9 cellular contexts compared by ENCODE assay signal in the genomic region with DNA sequence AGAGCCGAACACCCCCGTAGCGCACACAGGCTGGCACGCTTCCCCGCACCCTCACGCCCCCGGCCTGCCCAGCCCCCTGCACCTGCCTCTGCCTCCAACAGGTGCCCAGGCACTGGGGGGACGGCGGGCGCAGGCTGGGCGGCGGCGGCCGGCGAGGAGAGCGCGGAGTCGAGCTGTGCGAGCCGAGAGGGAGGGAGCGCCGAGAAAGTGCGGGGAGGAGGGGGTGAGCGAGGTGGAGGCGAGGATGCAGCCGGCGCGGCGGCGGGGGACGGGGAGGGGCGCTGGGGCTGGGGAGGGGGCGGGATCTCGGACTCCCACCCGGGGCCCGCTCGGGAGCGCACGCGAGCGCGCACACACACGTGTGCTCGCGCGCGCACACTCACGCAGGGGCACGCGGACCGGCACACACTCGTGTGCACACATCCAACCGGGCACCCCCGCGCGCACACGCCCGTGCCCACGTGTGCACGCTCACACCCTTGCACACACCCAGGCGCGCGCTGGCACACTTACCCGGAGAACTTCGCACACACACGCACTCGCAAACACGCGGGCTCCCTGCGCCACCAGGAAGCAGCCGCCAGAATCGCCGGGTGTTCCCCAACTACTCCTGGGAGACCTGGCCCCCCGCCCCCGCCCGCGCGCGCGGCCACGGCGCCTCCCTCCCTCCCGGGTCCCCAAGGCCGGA. TPM values are rescaled to one million over a fixed set of nuclear protein-coding genes. Genes with fewer than 3 reads are reported as not detected.
DNase-seq lines count a peak whose midpoint lies in the region; ATAC-seq, FAIRE-seq and TF ChIP-seq lines count a peak whose summit lies in the region.
"Had no signal": no experiment of that assay in that cellular context is flagged by ENCODE, and none has a peak within 500 bp of the region (broad histone marks: within the 10 kb centered on the region; RNA-seq: fewer than 3 reads in every experiment).

A gene (minus strand): TSS at position 211 of the 688 bp plus-strand sequence. CDS start 805 bp downstream, outside the sequence.

- H2BK15ac ChIP-seq in H1 (ENCODE audit: low read length) = peak within 1 kb of the TSS; percentile 31; the same call in 1 of the 2 replicates

- H3K27ac ChIP-seq in ACC112 (ENCODE audit: low read depth, low read length) (no peak within 1 kb of the TSS), H1 (ENCODE audit: low read depth, low read length) (no peak within 1 kb of the TSS), pancreas (no peak within 1 kb of the TSS)
- H3K27ac ChIP-seq: epithelial cell of prostate had no signal

- peaks cover 16% of the 10 kb centered on the region for H3K23me2 ChIP-seq in H1 (ENCODE audit: low read depth, low read length)

- peak within 1 kb of the TSS in 1 of 4 experiments; percentile 36; a peak in 1 of 7 replicates for H3K9ac ChIP-seq in H1 (replicated peaks in 1 of 4; ENCODE audit: extremely low read depth in 1 of 4, low read depth in 3 of 4, low read length in 3 of 4)

- H3K27me3 Mint-ChIP-seq in T-helper 17 cell = peaks cover 21% of the 10 kb centered on the region

- peak within 1 kb of the TSS; percentile 92 for H3K4me3 Mint-ChIP-seq in T-helper 17 cell

- H2BK120ac ChIP-seq in H1 (replicated peaks; ENCODE audit: low read depth, low read length) = peak within 1 kb of the TSS; percentile 54

- H3K18ac ChIP-seq in H1 (ENCODE audit: extremely low read depth, low read length) = no peak within 1 kb of the TSS; the same call in 1 of the 2 replicates

- no peak within 1 kb of the TSS for H3K23ac ChIP-seq in H1 (ENCODE audit: insufficient read length)

- H2BK20ac ChIP-seq in H1 (ENCODE audit: low read length) = no peak within 1 kb of the TSS

- CTCF ChIA-PET in H1 (lab: Charles Lee; ENCODE audit: partially characterized antibody) = interaction anchor here (1.2 to 3.1 kb wide), 2 partner anchors 11 to 163 kb away, joined by 3 to 10 read pairs; no protein-coding TSS in a partner anchor

- H3K4me1 Mint-ChIP-seq in T-helper 17 cell = peaks cover 11% of the 10 kb centered on the region

- ATAC-seq in T-helper 17 cell = peak; percentile 70
- ATAC-seq in pancreas = peak; percentile 33 to 61 (median 44)
- no peak for ATAC-seq in HG03139 (IDR thresholded peaks at IDR 0.05; ENCODE audit: unreplicated experiment)
- no peak for ATAC-seq in HG02623 (IDR thresholded peaks at IDR 0.05; ENCODE audit: unreplicated experiment)

- peaks cover 1 to 6% of the 10 kb centered on the region in 2 experiments for H4K20me1 ChIP-seq in H1 (replicated peaks in 1 of 2; ENCODE audit: control insufficient read depth in 1 of 2, insufficient read depth in 2 of 2, low read length in 2 of 2)

- no peak within 1 kb of the TSS for H3K56ac ChIP-seq in H1 (replicated peaks; ENCODE audit: insufficient read length, low read depth, low read length)

- no peaks in the 10 kb centered on the region for H3K9me3 ChIP-seq in T-helper 17 cell (ENCODE audit: control insufficient read depth, low read length, poor library complexity, severe bottlenecking)
- H3K9me3 ChIP-seq in H1 (ENCODE audit: insufficient read depth in 2 of 2, low read depth in 1 of 2, low read length in 1 of 2) = no peaks in the 10 kb centered on the region
- H3K9me3 ChIP-seq in pancreas = no peaks in the 10 kb centered on the region

- H3K27ac Mint-ChIP-seq in T-helper 17 cell = no peak within 1 kb of the TSS

- H2AK5ac ChIP-seq in H1 (ENCODE audit: low read depth, low read length) = 0 out of 2 replicates have a peak within 1 kb of the TSS, but pooled peaks have one; percentile 13

- H3K79me2 ChIP-seq in ACC112 (ENCODE audit: control insufficient read depth, insufficient read depth, low read length, unreplicated experiment) (no peaks in the 10 kb centered on the region), H1 (ENCODE audit: control insufficient read depth in 1 of 2, insufficient read depth in 2 of 2, low read length in 2 of 2) (no peaks in the 10 kb centered on the region)

- peak within 1 kb of the TSS; percentile 24; the same call in 1 of the 2 replicates for H2BK5ac ChIP-seq in H1 (ENCODE audit: low read depth, low read length)

- H3K4me1 ChIP-seq in ACC112 (ENCODE audit: control insufficient read depth, insufficient read depth, low read length, unreplicated experiment) (peaks cover 6% of the 10 kb centered on the region), H1 (replicated peaks in 1 of 4; ENCODE audit: control insufficient read depth in 3 of 4, insufficient read depth in 4 of 4, low read length in 3 of 4) (peaks cover 0 to 19% (median 13%) of the 10 kb centered on the region in 4 experiments; a peak in 6 of 7 replicates), pancreas (no peaks in the 10 kb centered on the region)

- peaks cover 4% of the 10 kb centered on the region for H3K36me3 Mint-ChIP-seq in T-helper 17 cell (ENCODE audit: low read depth)

- H3K36me3 ChIP-seq in ACC112 (ENCODE audit: insufficient read depth, low read length) = no peaks in the 10 kb centered on the region
- H3K36me3 ChIP-seq in H7 (replicated peaks; ENCODE audit: control insufficient read depth, insufficient read depth, low read length) = no peaks in the 10 kb centered on the region
- H3K36me3 ChIP-seq in H1 (ENCODE audit: control insufficient read depth in 2 of 4, insufficient read depth in 4 of 4, low read length in 3 of 4) = peaks cover 0 to 4% (median 0%) of the 10 kb centered on the region in 4 experiments; a peak in 1 of 8 replicates
- H3K36me3 ChIP-seq in pancreas = no peaks in the 10 kb centered on the region

- FAIRE-seq in H1 (lab: Jason Lieb, UNC) (no peak), pancreas (lab: Jason Lieb, UNC) (no peak)

- no peak within 1 kb of the TSS for H3K4ac ChIP-seq in H1 (replicated peaks; ENCODE audit: insufficient read length, low read depth, low read length)

- 0% methylated on average over 9 of the region's 84 CpGs; no CpG with 5 or more reads in 1 of the 2 experiments for WGBS in H1 (ENCODE audit: extremely low coverage in 1 of 2, insufficient coverage in 1 of 2, insufficient read length in 1 of 2, insufficient replicate concordance in 2 of 2, low coverage in 1 of 2, low lambda C conversion rate in 2 of 2, missing lambda C conversion rate in 1 of 2), 2 experiments
- 1 to 2% methylated on average over 45 to 84 of the region's 84 CpGs for WGBS in pancreas, 2 donors

- H3K14ac ChIP-seq in H1 (ENCODE audit: insufficient read length) = no peak within 1 kb of the TSS

- DNase-seq in H7 = peak; percentile 97
- no peak for DNase-seq in T-helper 17 cell
- peak in 1 of 2 experiments; percentile 81 for DNase-seq in H1 (ENCODE audit: low read depth in 1 of 2, low spot score in 2 of 2)
- DNase-seq in pancreas = peak in 2 of 6 donors; percentile 64 to 74
- no peak for DNase-seq in NK-92 (lab: John Stamatoyannopoulos, UW; ENCODE audit: unreplicated experiment)

- intact Hi-C loops in pancreas (cut with DNase I) = no loop called here

- POLR2A ChIA-PET in H1 (lab: Charles Lee; ENCODE audit: partially characterized antibody) = interaction anchor here (0.7 to 2.6 kb wide), 6 partner anchors 10 to 198 kb away, joined by 3 to 10 read pairs (median 4); a partner anchor contains a TSS

- peak within 1 kb of the TSS; percentile 85 for H4K91ac ChIP-seq in H1 (replicated peaks; ENCODE audit: insufficient read length, low read length)

- H2AFZ ChIP-seq in ACC112 (ENCODE audit: low read length, unreplicated experiment) = no peak within 1 kb of the TSS
- H2AFZ ChIP-seq in H1 (ENCODE audit: low read length) = no peak within 1 kb of the TSS; the same call in 1 of the 2 replicates

- TF ChIP-seq CTCF in H1 (IDR thresholded peaks at IDR 0.05; ENCODE audit: control extremely low read depth in 1 of 3, insufficient read depth in 1 of 3, low read depth in 1 of 3, low read length in 3 of 3) (no peak), pancreas (IDR thresholded peaks at IDR 0.05) (no peak)

- peak within 1 kb of the TSS; percentile 77 to 96 for H3K4me2 ChIP-seq in H1 (ENCODE audit: insufficient read depth in 1 of 2, low read depth in 2 of 2, low read length in 2 of 2)

- peak within 1 kb of the TSS; percentile 73 for H3K4me3 ChIP-seq in ACC112 (ENCODE audit: low read depth, low read length)
- peak within 1 kb of the TSS; percentile 83 for H3K4me3 ChIP-seq in H7 (ENCODE audit: insufficient read depth, low read depth, low read length)
- H3K4me3 ChIP-seq in H1 (ENCODE audit: extremely low read depth in 1 of 4, insufficient read depth in 2 of 4, low read depth in 3 of 4, low read length in 4 of 4) = peak within 1 kb of the TSS; percentile 45 to 79 (median 74)
- H3K4me3 ChIP-seq in pancreas = peak within 1 kb of the TSS in 3 of 4 donors; percentile 18 to 50 (median 28)

- H4K8ac ChIP-seq in H1 (ENCODE audit: extremely low read depth, insufficient read depth, low read length) = no peak within 1 kb of the TSS; the same call in 1 of the 2 replicates

- H2BK12ac ChIP-seq in H1 (ENCODE audit: low read depth, low read length) = peak within 1 kb of the TSS; percentile 68; the same call in 1 of the 2 replicates

- no peak for TF ChIP-seq POLR2A in H1 (IDR thresholded peaks at IDR 0.05; ENCODE audit: control extremely low read depth in 1 of 2, low read depth in 2 of 2, low read length in 2 of 2)

- no peaks in the 10 kb centered on the region for H3K79me1 ChIP-seq in H1 (ENCODE audit: low read depth, low read length)

- TF ChIP-seq RAD21 in H1 (IDR thresholded peaks at IDR 0.05 in 1 of 2, conservative IDR thresholded peaks at IDR 0.05 in 1 of 2; ENCODE audit: low read depth in 2 of 2, low read length in 2 of 2) = no peak; a peak in 1 of 4 replicates

- peaks cover 28% of the 10 kb centered on the region for H3K27me3 ChIP-seq in ACC112 (ENCODE audit: insufficient read depth, low read length)
- peaks cover 34% of the 10 kb centered on the region for H3K27me3 ChIP-seq in H7 (ENCODE audit: control insufficient read depth, insufficient read depth, low read length)
- H3K27me3 ChIP-seq in H1 (replicated peaks in 1 of 4; ENCODE audit: control insufficient read depth in 3 of 4, extremely low read depth in 1 of 4, insufficient read depth in 3 of 4, low read length in 3 of 4) = peaks cover 0 to 23% (median 13%) of the 10 kb centered on the region in 4 experiments; a peak in 5 of 7 replicates
- H3K27me3 ChIP-seq in pancreas = peaks cover 0 to 10% (median 2%) of the 10 kb centered on the region in 4 donors

- no peak within 1 kb of the TSS for H4K5ac ChIP-seq in H1 (ENCODE audit: insufficient read length, low read depth, low read length)

- TF ChIP-seq EP300 in H1 (IDR thresholded peaks at IDR 0.05; ENCODE audit: borderline replicate concordance in 1 of 2, low read depth in 2 of 2, low read length in 2 of 2) = no peak

RNA-seq across cellular contexts. Expression of the gene that starts here (rescaled TPM):
- 4.1 and 5.3 TPM in 2 replicates for total RNA-seq in H7 (2014; rRNA removed; shearing (Covaris generic))
- total RNA-seq in T-helper 17 cell (under 1 TPM in 1 of 2 donors, not detected in 1; 0.16 TPM), pancreas (1 to 10 TPM in 1 of 6 donors, under 1 TPM in 5; 0.19 to 1.9 (median 0.40) TPM)
- 10.3 and 13.9 TPM in 2 replicates for total RNA-seq in H1 (2021; fragmentation: NEBNext Ultra II Directional; extraction: Animal tissue kit (Norgen Biotek cat#: 25700))
- polyA plus RNA-seq in H1 (2011; rRNA removed) (20.7 and 34.2 TPM in 2 replicates), pancreas (1 to 10 TPM; 2.6 to 4.4 TPM)
- polyA plus RNA-seq in H1 (2011; cell fraction: cytosol; rRNA removed) = 30.1 TPM
- polyA plus RNA-seq in H1 (2011; cell fraction: nucleus; rRNA removed) = 96.3 TPM
- 10.0 to 14.2 TPM (median 11.8 TPM) in 4 replicates for polyA plus RNA-seq in H1 (2012, experiment 1 of 2)
- 7.4 TPM for polyA plus RNA-seq in H1 (2012, experiment 2 of 2)
- polyA plus RNA-seq in H1 (2013, experiment 1 of 2) = 10.4 TPM
- 9.1 TPM for polyA plus RNA-seq in H1 (2013, experiment 2 of 2)
- 4.7 and 9.9 TPM in 2 replicates for polyA minus RNA-seq in H1 (2011; rRNA and poly(A)+ RNA removed)
- polyA minus RNA-seq in H1 (2011; cell fraction: cytosol; rRNA and poly(A)+ RNA removed) = 13.5 TPM
- 10.6 TPM for polyA minus RNA-seq in H1 (2011; cell fraction: nucleus; rRNA and poly(A)+ RNA removed)

Comparison
In these comparisons a context has a peak if more than half of its experiments do, and no peak if none do; other contexts are left out.
1. Peak in ATAC-seq in T-helper 17 cell; RNA of the gene not detected or under 1 TPM.
2. H3K4me3 ChIP-seq: peak in every context shown above with its lines; median percentile 83 in H7; 74 in H1; 73 in ACC112; 28 in pancreas.
3. ATAC-seq: peak in pancreas (4 of 4); none in HG03139 (single experiment) and HG02623 (single experiment).